28 cellular contexts compared by ENCODE assay signal in the genomic region with DNA sequence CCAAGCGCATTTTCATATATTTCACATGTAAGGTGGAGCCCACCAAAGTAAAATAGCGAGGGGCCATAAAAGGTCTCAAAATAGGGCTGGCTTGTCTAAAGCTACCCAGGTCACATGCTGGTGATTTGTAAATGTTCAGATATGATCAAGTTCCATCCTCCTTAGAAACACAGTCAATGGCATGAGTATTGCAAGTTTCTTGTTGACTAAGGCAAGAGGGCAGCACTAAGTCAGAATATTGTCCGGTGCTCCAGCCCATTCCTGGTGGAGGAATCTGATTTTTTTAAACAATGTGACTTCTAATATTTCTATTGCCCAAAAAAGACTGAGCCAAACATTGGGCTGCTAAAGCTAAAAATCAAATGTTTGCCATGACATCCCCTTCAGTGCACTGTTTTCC.
"Had no signal": no experiment of that assay in that cellular context is flagged by ENCODE, and none has a peak within 500 bp of the region (broad histone marks: within the 10 kb centered on the region; RNA-seq: fewer than 3 reads in every experiment).

No MANE protein-coding gene starts in this region.

- H3K27ac ChIP-seq: neural progenitor cell, ovary, parathyroid adenoma, psoas muscle, right lobe of liver, sigmoid colon, stomach, thoracic aorta, thyroid gland, tibial nerve, upper lobe of right lung, uterus had no signal

- H3K27me3 ChIP-seq: neural progenitor cell, ovary, right lobe of liver, sigmoid colon, stomach, thyroid gland, tibial nerve, upper lobe of right lung, uterus had no signal

- FAIRE-seq: small intestine had no signal

- H3K4me1 Mint-ChIP-seq: naive thymus-derived CD4-positive, alpha-beta T cell; neural progenitor cell; stimulated activated effector memory CD8-positive, alpha-beta T cell treated with anti-CD3 and anti-CD28 coated beads, Interleukin-12 subunit alpha, Interleukin-12 subunit beta, amount 100 ng/mL, for 72 hours; stimulated activated naive B cell treated with anti-CD40 and anti-IgM and Interleukin-4, amounts not matched to agents 10 μg/mL and 1 μg/mL and 100 μg/mL, for 72 hours had no signal

- H3K27me3 Mint-ChIP-seq: natural killer cell treated with Interleukin-12 subunit alpha and Interleukin-12 subunit beta and Interleukin-15 and Interleukin-18, amount 100 ng/mL, for 72 hours; progenitor cell of endocrine pancreas; stimulated activated naive B cell treated with anti-CD40 and anti-IgM and Interleukin-4, amounts not matched to agents 10 μg/mL and 1 μg/mL and 100 μg/mL, for 72 hours; type B pancreatic cell had no signal

- H3K9ac ChIP-seq: neural progenitor cell, parathyroid adenoma had no signal

- H3K4me3 Mint-ChIP-seq: naive thymus-derived CD4-positive, alpha-beta T cell; natural killer cell treated with Interleukin-12 subunit alpha and Interleukin-12 subunit beta and Interleukin-15 and Interleukin-18, amount 100 ng/mL, for 72 hours; neural progenitor cell; stimulated activated effector memory CD8-positive, alpha-beta T cell treated with anti-CD3 and anti-CD28 coated beads, Interleukin-12 subunit alpha, Interleukin-12 subunit beta, amount 100 ng/mL, for 72 hours; stimulated activated naive B cell treated with anti-CD40 and anti-IgM and Interleukin-4, amounts not matched to agents 10 μg/mL and 1 μg/mL and 100 μg/mL, for 72 hours; stimulated activated naive CD8-positive, alpha-beta T cell treated with anti-CD3 and anti-CD28 coated beads, Interleukin-15, Interleukin-2, amounts not matched to agents 100 ng/mL and 50 ng/mL, for 24 hours; type B pancreatic cell had no signal

- H3K27ac Mint-ChIP-seq: naive thymus-derived CD4-positive, alpha-beta T cell; natural killer cell treated with Interleukin-12 subunit alpha and Interleukin-12 subunit beta and Interleukin-15 and Interleukin-18, amount 100 ng/mL, for 72 hours; neural progenitor cell; progenitor cell of endocrine pancreas; stimulated activated effector memory CD8-positive, alpha-beta T cell treated with anti-CD3 and anti-CD28 coated beads, Interleukin-12 subunit alpha, Interleukin-12 subunit beta, amount 100 ng/mL, for 72 hours; stimulated activated naive B cell treated with anti-CD40 and anti-IgM and Interleukin-4, amounts not matched to agents 10 μg/mL and 1 μg/mL and 100 μg/mL, for 72 hours; stimulated activated naive CD8-positive, alpha-beta T cell treated with anti-CD3 and anti-CD28 coated beads, Interleukin-15, Interleukin-2, amounts not matched to agents 100 ng/mL and 50 ng/mL, for 24 hours; type B pancreatic cell had no signal

- H3K79me2 ChIP-seq: parathyroid adenoma had no signal

- H2AFZ ChIP-seq: neural progenitor cell, parathyroid adenoma had no signal

- H3K4me3 ChIP-seq: neural progenitor cell, ovary, psoas muscle, right lobe of liver, sigmoid colon, stomach, thoracic aorta, thyroid gland, tibial nerve, upper lobe of right lung, uterus had no signal

- H3K9me3 ChIP-seq: ovary, psoas muscle, right lobe of liver, sigmoid colon, stomach, thoracic aorta, thyroid gland, tibial nerve, upper lobe of right lung, uterus had no signal

- H3K9me3 Mint-ChIP-seq: natural killer cell treated with Interleukin-12 subunit alpha and Interleukin-12 subunit beta and Interleukin-15 and Interleukin-18, amount 100 ng/mL, for 72 hours; neural progenitor cell; stimulated activated effector memory CD8-positive, alpha-beta T cell treated with anti-CD3 and anti-CD28 coated beads, Interleukin-12 subunit alpha, Interleukin-12 subunit beta, amount 100 ng/mL, for 72 hours; type B pancreatic cell had no signal

- DNase-seq: naive thymus-derived CD4-positive, alpha-beta T cell; occipital lobe; ovary; posterior cingulate gyrus; psoas muscle; right cardiac atrium; right lobe of liver; sigmoid colon; small intestine; stimulated activated CD4-positive, alpha-beta T cell treated with anti-CD3 and anti-CD28 coated beads, Interleukin-15, amount 100 ng/mL, for 24 hours; stimulated activated CD4-positive, alpha-beta T cell treated with anti-CD3 and anti-CD28 coated beads, Interleukin-2, amount 100 ng/mL, for 24 hours; stimulated activated CD4-positive, alpha-beta T cell treated with anti-CD3 and anti-CD28 coated beads, Interleukin-2, amount 100 ng/mL, for 48 hours; stimulated activated CD4-positive, alpha-beta T cell treated with anti-CD3 and anti-CD28 coated beads, Interleukin-4, amount 100 ng/mL, for 24 hours; stimulated activated naive B cell treated with anti-CD40 and anti-IgM and Interleukin-4, amounts not matched to agents 10 μg/mL and 1 μg/mL and 100 μg/mL, for 72 hours; stimulated activated naive CD4-positive, alpha-beta T cell treated with Interleukin-2 at 50 U/mL for 16 hours; stomach; thyroid gland; upper lobe of right lung; uterus had no signal

- ATAC-seq: naive thymus-derived CD4-positive, alpha-beta T cell; natural killer cell treated with Interleukin-12 subunit alpha and Interleukin-12 subunit beta and Interleukin-15 and Interleukin-18, amount 100 ng/mL, for 72 hours; psoas muscle; right cardiac atrium; right lobe of liver; stimulated activated effector memory CD8-positive, alpha-beta T cell treated with anti-CD3 and anti-CD28 coated beads, Interleukin-12 subunit alpha, Interleukin-12 subunit beta, amount 100 ng/mL, for 72 hours; stimulated activated naive B cell treated with anti-CD40 and anti-IgM and Interleukin-4, amounts not matched to agents 10 μg/mL and 1 μg/mL and 100 μg/mL, for 72 hours; upper lobe of right lung had no signal

- H3K36me3 ChIP-seq: neural progenitor cell, ovary, right lobe of liver, sigmoid colon, stomach, thoracic aorta, thyroid gland, tibial nerve, upper lobe of right lung, uterus had no signal

- H3K36me3 Mint-ChIP-seq: naive thymus-derived CD4-positive, alpha-beta T cell; natural killer cell treated with Interleukin-12 subunit alpha and Interleukin-12 subunit beta and Interleukin-15 and Interleukin-18, amount 100 ng/mL, for 72 hours; stimulated activated effector memory CD8-positive, alpha-beta T cell treated with anti-CD3 and anti-CD28 coated beads, Interleukin-12 subunit alpha, Interleukin-12 subunit beta, amount 100 ng/mL, for 72 hours; stimulated activated naive B cell treated with anti-CD40 and anti-IgM and Interleukin-4, amounts not matched to agents 10 μg/mL and 1 μg/mL and 100 μg/mL, for 72 hours had no signal

- H3K4me1 ChIP-seq: neural progenitor cell, parathyroid adenoma, psoas muscle, right lobe of liver, sigmoid colon, stomach, thyroid gland, upper lobe of right lung, uterus had no signal

- H3K4me2 ChIP-seq: neural progenitor cell had no signal
